ENCODE assay signal across 11 cellular contexts in genomic region chr19:48596679-48597465, GRCh38. TPM values are rescaled to one million over a fixed set of nuclear protein-coding genes. Genes with fewer than 3 reads are reported as not detected.
A peak's percentile ranks its signal among the peaks of the same experiment; 100 is the strongest.
DNase-seq lines count a peak whose midpoint lies in the region.
"Had no signal": no experiment of that assay in that cellular context is flagged by ENCODE, and none has a peak within 500 bp of the region (broad histone marks: within the 10 kb centered on the region; RNA-seq: fewer than 3 reads in every experiment).

No MANE protein-coding gene starts in this region.

- H3K4me2 ChIP-seq in neuronal stem cell (ENCODE audit: insufficient read depth, low read length, poor library complexity, severe bottlenecking) = no peak overlapping the region
- H3K4me2 ChIP-seq: GM23338 had no signal

- H2BK120ac ChIP-seq in neuronal stem cell (ENCODE audit: low read depth, low read length) = no peak overlapping the region

- H2BK12ac ChIP-seq in neuronal stem cell (ENCODE audit: low read length) = peak overlapping the region; percentile 75

- no peak overlapping the region for H4K91ac ChIP-seq in neuronal stem cell (ENCODE audit: low read depth, low read length, poor library complexity)

- peaks cover 2% of the 10 kb centered on the region for H3K79me1 ChIP-seq in neuronal stem cell (ENCODE audit: low read depth, low read length)

- WGBS in neuronal stem cell (ENCODE audit: extremely low coverage in 2 of 2, insufficient read length in 2 of 2, insufficient replicate concordance in 1 of 2), 2 donors = no CpG with 5 or more reads among the region's 39 CpGs

- no peaks in the 10 kb centered on the region for H3K4me1 Mint-ChIP-seq in activated naive CD4-positive, alpha-beta T cell treated with anti-CD3 and anti-CD28 coated beads for 36 hours (ENCODE audit: low read depth)
- H3K4me1 Mint-ChIP-seq: GM23338 had no signal

- H3K27ac ChIP-seq in neuronal stem cell (replicated peaks; ENCODE audit: low read length) = no peak overlapping the region
- H3K27ac ChIP-seq: ascending aorta had no signal

- H2BK5ac ChIP-seq in neuronal stem cell (ENCODE audit: low read length) = peak overlapping the region; percentile 53

- DNase-seq in H7 (peak; percentile 49), T follicular helper cell (ENCODE audit: low read depth) (peak; percentile 33), neuronal stem cell (ENCODE audit: low spot score) (no peak), NCI-H748 treated with DMSO at 0.1 percent for 48 hours (lab: John Stamatoyannopoulos, UW) (no peak), NCI-H1436 (lab: John Stamatoyannopoulos, UW) (no peak), OCI-M1 (lab: John Stamatoyannopoulos, UW) (no peak)
- peak; percentile 59 for DNase-seq in activated naive CD4-positive, alpha-beta T cell treated with anti-CD3 and anti-CD28 coated beads for 36 hours
- DNase-seq: DND-41, substantia nigra had no signal

- H3K14ac ChIP-seq in neuronal stem cell (ENCODE audit: low read length) = no peak overlapping the region

- H3K27me3 ChIP-seq in H7 (ENCODE audit: control insufficient read depth, insufficient read depth, low read length) (no peaks in the 10 kb centered on the region), neuronal stem cell (ENCODE audit: control insufficient read depth in 3 of 3, insufficient read depth in 3 of 3, low read depth in 1 of 3, low read length in 3 of 3) (peaks cover 0 to 6% (median 0%) of the 10 kb centered on the region in 3 experiments)
- H3K27me3 ChIP-seq: ascending aorta had no signal

- H3K4me3 ChIP-seq in H7 (ENCODE audit: insufficient read depth, low read depth, low read length) = no peak overlapping the region
- H3K4me3 ChIP-seq in neuronal stem cell (ENCODE audit: low read length in 2 of 2) = no peak overlapping the region
- H3K4me3 ChIP-seq: ascending aorta, GM23338 had no signal

- H3K4me1 ChIP-seq in neuronal stem cell (ENCODE audit: control insufficient read depth in 2 of 2, insufficient read depth in 1 of 2, low read depth in 1 of 2, low read length in 2 of 2) = no peaks in the 10 kb centered on the region
- H3K4me1 ChIP-seq: ascending aorta had no signal

- intact Hi-C loops in activated naive CD4-positive, alpha-beta T cell treated with anti-CD3 and anti-CD28 coated beads for 36 hours (cut with micrococcal nuclease) = no loop called here

- peak overlapping the region; percentile 70 for H3K18ac ChIP-seq in neuronal stem cell (ENCODE audit: low read length)

- H3K9me3 ChIP-seq in neuronal stem cell (replicated peaks in 1 of 2; ENCODE audit: control insufficient read depth in 2 of 2, insufficient read depth in 1 of 2, low read depth in 1 of 2, low read length in 2 of 2) = no peaks in the 10 kb centered on the region
- H3K9me3 ChIP-seq: ascending aorta had no signal

- no peak overlapping the region for H4K8ac ChIP-seq in neuronal stem cell (ENCODE audit: low read depth, low read length)

- peak overlapping the region; percentile 84 for H3K27ac Mint-ChIP-seq in activated naive CD4-positive, alpha-beta T cell treated with anti-CD3 and anti-CD28 coated beads for 36 hours
- H3K27ac Mint-ChIP-seq: GM23338 had no signal

- H3K36me3 ChIP-seq in H7 (replicated peaks; ENCODE audit: control insufficient read depth, insufficient read depth, low read length) = peaks cover 2% of the 10 kb centered on the region
- no peaks in the 10 kb centered on the region for H3K36me3 ChIP-seq in neuronal stem cell (replicated peaks in 1 of 2; ENCODE audit: control insufficient read depth in 2 of 2, insufficient read depth in 2 of 2, low read length in 2 of 2)
- H3K36me3 ChIP-seq: ascending aorta had no signal

- peak overlapping the region; percentile 64 for H2BK15ac ChIP-seq in neuronal stem cell (ENCODE audit: low read length)

- H3K27me3 Mint-ChIP-seq in activated naive CD4-positive, alpha-beta T cell treated with anti-CD3 and anti-CD28 coated beads for 36 hours (ENCODE audit: low read depth) = no peaks in the 10 kb centered on the region

- H3K9ac ChIP-seq in neuronal stem cell (ENCODE audit: low read depth, low read length, poor library complexity) = no peak overlapping the region

- H3K4ac ChIP-seq in neuronal stem cell (ENCODE audit: low read length) = no peak overlapping the region

- no peaks in the 10 kb centered on the region for H3K9me3 Mint-ChIP-seq in activated naive CD4-positive, alpha-beta T cell treated with anti-CD3 and anti-CD28 coated beads for 36 hours
- H3K9me3 Mint-ChIP-seq: GM23338 had no signal

- H3K36me3 Mint-ChIP-seq in activated naive CD4-positive, alpha-beta T cell treated with anti-CD3 and anti-CD28 coated beads for 36 hours (ENCODE audit: low read depth) = no peaks in the 10 kb centered on the region

- no peak overlapping the region for H2AFZ ChIP-seq in neuronal stem cell (ENCODE audit: low read length)
- H2AFZ ChIP-seq: GM23338 had no signal

- peak overlapping the region; percentile 95 for H2AK5ac ChIP-seq in neuronal stem cell (ENCODE audit: low read depth, low read length)

- H3K23ac ChIP-seq in neuronal stem cell (ENCODE audit: low read depth, low read length, poor library complexity) = peak overlapping the region; percentile 43

- CTCF ChIA-PET in activated naive CD4-positive, alpha-beta T cell treated with anti-CD3 and anti-CD28 coated beads for 36 hours (lab: Charles Lee) = interaction anchor here (0.6 to 0.7 kb wide), 2 partner anchors 106 to 333 kb away, joined by 4 to 5 read pairs; no protein-coding TSS in a partner anchor

- peak overlapping the region; percentile 65 for H3K4me3 Mint-ChIP-seq in activated naive CD4-positive, alpha-beta T cell treated with anti-CD3 and anti-CD28 coated beads for 36 hours
- H3K4me3 Mint-ChIP-seq: GM23338 had no signal

RNA-seq across cellular contexts. Expression of gene SPACA4, which starts 9.7 kb away (rescaled TPM):
- total RNA-seq in H7 (2014; rRNA removed; shearing (Covaris generic)) = not detected in 2 replicates
- not detected for total RNA-seq in activated naive CD4-positive, alpha-beta T cell treated with anti-CD3 and anti-CD28 coated beads for 36 hours
- not detected for polyA plus RNA-seq in neuronal stem cell (2013, experiment 1 of 2)
- not detected for polyA plus RNA-seq in neuronal stem cell (2013, experiment 2 of 2)
- total RNA-seq: ascending aorta, GM23338 had no signal
- polyA plus RNA-seq: GM23338 had no signal

RNA-seq across cellular contexts. Expression of gene FAM83E, which starts 18.0 kb away (rescaled TPM):
- 3.8 and 4.0 TPM in 2 replicates for total RNA-seq in H7 (2014; rRNA removed; shearing (Covaris generic))
- total RNA-seq in activated naive CD4-positive, alpha-beta T cell treated with anti-CD3 and anti-CD28 coated beads for 36 hours = 1 to 10 TPM; 2.0 TPM
- polyA plus RNA-seq in neuronal stem cell (2013, experiment 1 of 2) = 0.08 TPM
- 0.15 TPM for polyA plus RNA-seq in neuronal stem cell (2013, experiment 2 of 2)
- total RNA-seq: ascending aorta had no signal

RNA-seq across cellular contexts. Expression of gene RPL18, which starts 22.1 kb away (rescaled TPM):
- 3,978 and 5,156 TPM in 2 replicates for total RNA-seq in H7 (2014; rRNA removed; shearing (Covaris generic))
- 1,000 to 10,000 TPM; 2,373 to 2,473 TPM for total RNA-seq in activated naive CD4-positive, alpha-beta T cell treated with anti-CD3 and anti-CD28 coated beads for 36 hours
- 2,801 TPM for polyA plus RNA-seq in neuronal stem cell (2013, experiment 1 of 2)
- 2,729 TPM for polyA plus RNA-seq in neuronal stem cell (2013, experiment 2 of 2)

RNA-seq across cellular contexts. Expression of gene SPHK2, which starts 22.4 kb away (rescaled TPM):
- total RNA-seq in H7 (2014; rRNA removed; shearing (Covaris generic)) = 10.9 and 26.4 TPM in 2 replicates
- total RNA-seq in activated naive CD4-positive, alpha-beta T cell treated with anti-CD3 and anti-CD28 coated beads for 36 hours = 10 to 100 TPM; 20.1 to 20.6 TPM
- 25.6 TPM for polyA plus RNA-seq in neuronal stem cell (2013, experiment 1 of 2)
- 23.7 TPM for polyA plus RNA-seq in neuronal stem cell (2013, experiment 2 of 2)

RNA-seq across cellular contexts. Expression of gene DBP, which starts 40.3 kb away (rescaled TPM):
- total RNA-seq in H7 (2014; rRNA removed; shearing (Covaris generic)) = 11.2 and 18.2 TPM in 2 replicates
- total RNA-seq in activated naive CD4-positive, alpha-beta T cell treated with anti-CD3 and anti-CD28 coated beads for 36 hours = 1 to 10 TPM; 7.8 to 9.7 TPM
- 17.9 TPM for polyA plus RNA-seq in neuronal stem cell (2013, experiment 1 of 2)
- 16.7 TPM for polyA plus RNA-seq in neuronal stem cell (2013, experiment 2 of 2)

Comparison
In these comparisons a context has a peak if more than half of its experiments do, and no peak if none do; other contexts are left out.
1. DNase-seq: peak in H7 (single experiment), T follicular helper cell (single experiment) and activated naive CD4-positive, alpha-beta T cell treated with anti-CD3 and anti-CD28 coated beads for 36 hours (single experiment); none in neuronal stem cell (single experiment), NCI-H748 treated with DMSO at 0.1 percent for 48 hours (single experiment), NCI-H1436 (single experiment) and OCI-M1 (single experiment).